In the genomic region with DNA sequence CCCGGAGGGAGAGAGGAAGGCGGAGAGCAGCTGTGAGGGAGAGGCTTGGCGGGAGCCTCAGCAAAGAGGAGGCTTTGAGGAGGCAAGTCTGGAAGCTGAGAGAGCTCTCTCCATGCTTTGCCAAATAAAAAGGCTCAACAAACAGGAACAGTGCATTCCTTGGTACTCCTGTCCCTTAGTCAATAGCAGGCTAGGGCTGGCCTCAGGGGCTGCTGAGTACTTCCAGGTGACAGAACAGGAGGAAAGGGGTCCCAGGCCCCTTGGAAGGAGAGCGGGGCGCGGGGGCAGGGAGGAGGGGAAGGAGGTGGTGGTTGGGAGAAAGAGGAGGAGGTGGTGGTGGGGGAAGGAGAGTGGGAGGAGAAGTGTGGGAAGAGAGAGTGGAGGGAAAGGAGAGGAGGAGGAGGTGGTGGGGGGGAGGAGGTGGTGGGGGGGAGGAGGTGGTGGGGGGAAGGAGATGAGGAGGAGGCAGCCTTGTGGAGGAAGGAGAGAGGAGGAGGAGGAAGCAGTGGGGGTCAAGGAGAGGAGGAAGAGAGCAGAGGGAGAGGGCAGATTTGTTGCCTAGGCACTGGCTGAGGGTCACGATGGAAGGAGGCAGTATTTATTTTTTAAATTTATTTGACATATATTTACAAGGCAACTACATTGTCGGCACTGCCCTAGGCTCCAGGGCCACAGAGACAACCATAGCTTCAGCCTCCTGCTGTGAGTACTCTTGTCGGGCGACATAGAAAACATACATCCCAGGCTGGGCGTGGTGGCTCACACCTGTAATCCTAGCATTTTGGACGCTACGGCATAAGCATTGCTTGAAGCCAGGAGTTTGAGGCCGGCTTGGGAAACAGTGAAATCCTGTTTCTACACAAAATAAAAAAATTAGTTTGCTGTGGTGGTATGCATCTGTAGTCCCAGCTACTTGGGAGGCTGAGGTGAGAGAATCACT, we compare ENCODE assay signal across 8 cellular contexts.
DNase-seq lines count a peak whose midpoint lies in the region; ATAC-seq and TF ChIP-seq lines count a peak whose summit lies in the region.

No MANE protein-coding gene starts in this region.

- no peak for ATAC-seq in activated CD8-positive, alpha-beta memory T cell treated with anti-CD3 and anti-CD28 coated beads, Interleukin-2, amount 10 ng/mL, durations not matched to agents 7 days and 5 days
- ATAC-seq in activated naive CD4-positive, alpha-beta T cell treated with anti-CD3 and anti-CD28 coated beads, Interleukin-2, amount 50 U/mL, for 72 hours, result no peak
- ATAC-seq in left cardiac atrium (peak; percentile 51 to 78), GM21367 (IDR thresholded peaks at IDR 0.05; ENCODE audit: unreplicated experiment) (no peak), HG03378 (IDR thresholded peaks at IDR 0.05; ENCODE audit: unreplicated experiment) (no peak), HG03571 (IDR thresholded peaks at IDR 0.05; ENCODE audit: unreplicated experiment) (no peak)

- intact Hi-C loops in left cardiac atrium (cut with DNase I), result loop anchor here (2.0 to 5.0 kb wide), 5 partner anchors 75 to 855 kb away; partner anchors contain the start of gene ZBED5 (in 1 of the 2)

- TF ChIP-seq CTCF in retinal pigment epithelial cell (conservative IDR thresholded peaks at IDR 0.05; ENCODE audit: low read depth, low read length), result no peak

- peaks cover 20% of the 10 kb centered on the region for H3K4me1 Mint-ChIP-seq in activated CD8-positive, alpha-beta memory T cell treated with anti-CD3 and anti-CD28 coated beads, Interleukin-2, amount 10 ng/mL, durations not matched to agents 7 days and 5 days

- peak overlapping the region; percentile 59 for H3K4me3 Mint-ChIP-seq in activated CD8-positive, alpha-beta memory T cell treated with anti-CD3 and anti-CD28 coated beads, Interleukin-2, amount 10 ng/mL, durations not matched to agents 7 days and 5 days

- peaks cover 50% of the 10 kb centered on the region for H3K27me3 Mint-ChIP-seq in activated CD8-positive, alpha-beta memory T cell treated with anti-CD3 and anti-CD28 coated beads, Interleukin-2, amount 10 ng/mL, durations not matched to agents 7 days and 5 days

- no peaks in the 10 kb centered on the region for H3K9me3 Mint-ChIP-seq in activated CD8-positive, alpha-beta memory T cell treated with anti-CD3 and anti-CD28 coated beads, Interleukin-2, amount 10 ng/mL, durations not matched to agents 7 days and 5 days (ENCODE audit: low read depth)
- H3K9me3 Mint-ChIP-seq in activated naive CD4-positive, alpha-beta T cell treated with anti-CD3 and anti-CD28 coated beads, Interleukin-2, amount 50 U/mL, for 72 hours, result no peaks in the 10 kb centered on the region

- H3K27ac Mint-ChIP-seq in activated CD8-positive, alpha-beta memory T cell treated with anti-CD3 and anti-CD28 coated beads, Interleukin-2, amount 10 ng/mL, durations not matched to agents 7 days and 5 days, result no peak overlapping the region
- peak overlapping the region; percentile 9 to 66 for H3K27ac Mint-ChIP-seq in activated naive CD4-positive, alpha-beta T cell treated with anti-CD3 and anti-CD28 coated beads, Interleukin-2, amount 50 U/mL, for 72 hours

- H3K4me3 ChIP-seq in retinal pigment epithelial cell (ENCODE audit: low read length), result peak overlapping the region; percentile 64

- no peaks in the 10 kb centered on the region for H3K36me3 Mint-ChIP-seq in activated CD8-positive, alpha-beta memory T cell treated with anti-CD3 and anti-CD28 coated beads, Interleukin-2, amount 10 ng/mL, durations not matched to agents 7 days and 5 days
- no peaks in the 10 kb centered on the region for H3K36me3 Mint-ChIP-seq in activated naive CD4-positive, alpha-beta T cell treated with anti-CD3 and anti-CD28 coated beads, Interleukin-2, amount 50 U/mL, for 72 hours

- CTCF ChIA-PET in activated CD8-positive, alpha-beta memory T cell treated with anti-CD3 and anti-CD28 coated beads, Interleukin-2, amount 10 ng/mL, durations not matched to agents 7 days and 5 days (lab: Charles Lee), result interaction anchor here (0.7 to 2.6 kb wide), 5 partner anchors 11 to 160 kb away, joined by 3 to 14 read pairs (median 5); no protein-coding TSS in a partner anchor

- no peak for DNase-seq in activated CD8-positive, alpha-beta memory T cell treated with anti-CD3 and anti-CD28 coated beads, Interleukin-2, amount 10 ng/mL, durations not matched to agents 7 days and 5 days
- DNase-seq in activated CD8-positive, alpha-beta memory T cell treated with anti-CD3 and anti-CD28 coated beads, Interleukin-2, amount 50 U/mL, for 48 hours, result no peak
- no peak for DNase-seq in activated naive CD4-positive, alpha-beta T cell treated with anti-CD3 and anti-CD28 coated beads, Interleukin-2, amount 50 U/mL, for 72 hours (ENCODE audit: low spot score in 2 of 2)
- DNase-seq in left cardiac atrium (peak; percentile 61), retinal pigment epithelial cell (ENCODE audit: low read depth) (no peak)

Comparison
In these comparisons a context has a peak if more than half of its experiments do, and no peak if none do; other contexts are left out.
1. ATAC-seq: peak in left cardiac atrium (2 of 2); none in activated CD8-positive, alpha-beta memory T cell treated with anti-CD3 and anti-CD28 coated beads, Interleukin-2, amount 10 ng/mL, durations not matched to agents 7 days and 5 days (single experiment), activated naive CD4-positive, alpha-beta T cell treated with anti-CD3 and anti-CD28 coated beads, Interleukin-2, amount 50 U/mL, for 72 hours (0 of 2), GM21367 (single experiment), HG03378 (single experiment) and HG03571 (single experiment).